15 cellular contexts compared by ENCODE assay signal in the genomic region with DNA sequence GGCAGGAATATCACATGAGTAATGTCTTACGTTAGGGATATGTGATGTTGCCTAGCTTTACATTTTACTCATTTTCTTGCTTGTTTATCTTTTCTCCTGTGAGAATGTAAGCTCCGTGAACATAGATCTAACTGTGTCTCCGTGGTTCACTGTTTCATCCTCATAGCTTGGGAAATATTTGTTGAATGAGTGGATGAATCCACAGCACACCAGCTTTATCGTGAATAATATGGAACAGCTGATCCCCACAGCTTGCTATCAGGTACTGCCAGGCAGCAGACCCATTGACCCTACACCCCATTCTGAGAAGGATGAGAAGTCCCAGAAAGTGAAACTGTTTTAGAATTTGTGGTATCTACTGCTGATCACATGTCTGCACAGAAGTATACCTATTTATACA.
DNase-seq lines count a peak whose midpoint lies in the region; ATAC-seq, FAIRE-seq and TF ChIP-seq lines count a peak whose summit lies in the region.
"Had no signal": no experiment of that assay in that cellular context is flagged by ENCODE, and none has a peak within 500 bp of the region (broad histone marks: within the 10 kb centered on the region; RNA-seq: fewer than 3 reads in every experiment).

No MANE protein-coding gene starts in this region.

- CTCF ChIA-PET in WTC11 (lab: Charles Lee) = interaction anchor here (0.6 to 0.8 kb wide), 3 partner anchors 30 to 1152 kb away, joined by 3 read pairs; no protein-coding TSS in a partner anchor

- H3K36me3 ChIP-seq in RWPE2 (ENCODE audit: low read depth) (no peaks in the 10 kb centered on the region), transverse colon (no peaks in the 10 kb centered on the region)

- H3K4me3 ChIP-seq in RWPE2 (ENCODE audit: severe bottlenecking) = peak overlapping the region; percentile 9
- H3K4me3 ChIP-seq in epithelial cell of esophagus (ENCODE audit: low read length) = no peak overlapping the region
- peak overlapping the region; percentile 17 for H3K4me3 ChIP-seq in retinal pigment epithelial cell (ENCODE audit: low read length)
- H3K4me3 ChIP-seq in transverse colon = no peak overlapping the region
- H3K4me3 ChIP-seq: skin epidermis had no signal

- H3K27me3 Mint-ChIP-seq in WTC11 (ENCODE audit: low read depth) = no peaks in the 10 kb centered on the region
- H3K27me3 Mint-ChIP-seq: activated CD4-positive, alpha-beta T cell treated with anti-CD3 and anti-CD28 coated beads for 36 hours; T-cell had no signal

- POLR2A ChIA-PET in WTC11 (lab: Charles Lee) = no interaction called here

- TF ChIP-seq CTCF in RWPE2 (IDR thresholded peaks at IDR 0.05; ENCODE audit: poor library complexity, severe bottlenecking) (no peak), epithelial cell of esophagus (IDR thresholded peaks at IDR 0.05; ENCODE audit: insufficient read depth, low read depth, low read length, missing control alignments) (no peak), retinal pigment epithelial cell (conservative IDR thresholded peaks at IDR 0.05; ENCODE audit: low read depth, low read length) (no peak), WTC11 (IDR thresholded peaks at IDR 0.05) (no peak), transverse colon (IDR thresholded peaks at IDR 0.05) (no peak)

- TF ChIP-seq EP300 in transverse colon (IDR thresholded peaks at IDR 0.05; ENCODE audit: low read depth) = no peak

- no peak for FAIRE-seq in GM12892 (lab: Jason Lieb, UNC)
- FAIRE-seq: RCC 7860 had no signal

- ATAC-seq in GM18868 (IDR thresholded peaks at IDR 0.05; ENCODE audit: unreplicated experiment) = peak; percentile 65
- ATAC-seq in RWPE2 (ENCODE audit: low read depth) = peak; percentile 82
- ATAC-seq in WTC11 = no peak
- ATAC-seq: activated CD4-positive, alpha-beta T cell treated with anti-CD3 and anti-CD28 coated beads for 36 hours; activated T-cell treated with anti-CD3 and anti-CD28 coated beads, Interleukin-2, amount 50 U/mL, for 4 hours; T-cell had no signal

- H3K9me3 ChIP-seq in RWPE2 (ENCODE audit: severe bottlenecking) (no peaks in the 10 kb centered on the region), transverse colon (no peaks in the 10 kb centered on the region)

- no peak for DNase-seq in RWPE2 (ENCODE audit: low spot score)
- DNase-seq in epithelial cell of esophagus (ENCODE audit: low read depth) = peak; percentile 21
- peak; percentile 64 for DNase-seq in retinal pigment epithelial cell (ENCODE audit: low read depth)
- DNase-seq in WTC11 (ENCODE audit: low spot score) = no peak
- DNase-seq in GM12892 (ENCODE audit: insufficient read length) = no peak
- no peak for DNase-seq in islet precursor cell
- no peak for DNase-seq in transverse colon
- DNase-seq: activated CD4-positive, alpha-beta T cell treated with anti-CD3 and anti-CD28 coated beads for 36 hours; activated T-cell treated with anti-CD3 and anti-CD28 coated beads, Interleukin-2, amount 50 U/mL, for 4 hours; NCI-H345; nephron progenitor cell; T-cell had no signal

- peaks cover 19% of the 10 kb centered on the region for H3K4me1 ChIP-seq in RWPE2 (ENCODE audit: insufficient read depth, poor library complexity, severe bottlenecking)
- H3K4me1 ChIP-seq in transverse colon = no peaks in the 10 kb centered on the region

- TF ChIP-seq POLR2A in GM12892 (IDR thresholded peaks at IDR 0.05; ENCODE audit: low read depth, low read length) (no peak), transverse colon (IDR thresholded peaks at IDR 0.05) (no peak)

- H3K27ac ChIP-seq in RWPE2 (ENCODE audit: poor library complexity, severe bottlenecking) (peak overlapping the region; percentile 1), transverse colon (no peak overlapping the region)

- 59 to 64% methylated on average over 4 of the region's 4 CpGs for WGBS in transverse colon (ENCODE audit: low coverage in 1 of 2), 2 donors

- intact Hi-C loops in transverse colon (cut with DNase I; ENCODE audit: low total_unique reads) = no loop called here

- in situ Hi-C loops in transverse colon (cut with MboI; ENCODE audit: low pct_ligation_motif_present in 1 of 4, low pct_unique_long_range_greater_than_20kb in 1 of 4, low sequenced_read_pairs in 3 of 4) = no loop called here

- no peaks in the 10 kb centered on the region for H3K36me3 Mint-ChIP-seq in WTC11
- H3K36me3 Mint-ChIP-seq: T-cell had no signal

- H3K4me1 Mint-ChIP-seq in WTC11 = no peaks in the 10 kb centered on the region
- H3K4me1 Mint-ChIP-seq: activated CD4-positive, alpha-beta T cell treated with anti-CD3 and anti-CD28 coated beads for 36 hours; nephron progenitor cell; T-cell had no signal

- H3K27ac Mint-ChIP-seq in WTC11 = no peak overlapping the region
- H3K27ac Mint-ChIP-seq: activated CD4-positive, alpha-beta T cell treated with anti-CD3 and anti-CD28 coated beads for 36 hours; nephron progenitor cell; T-cell had no signal

- H3K27me3 ChIP-seq in RWPE2 (ENCODE audit: insufficient read depth, poor library complexity, severe bottlenecking) = no peaks in the 10 kb centered on the region
- H3K27me3 ChIP-seq in transverse colon = no peaks in the 10 kb centered on the region

- H3K4me3 Mint-ChIP-seq in WTC11 = no peak overlapping the region
- H3K4me3 Mint-ChIP-seq: activated CD4-positive, alpha-beta T cell treated with anti-CD3 and anti-CD28 coated beads for 36 hours; activated T-cell treated with anti-CD3 and anti-CD28 coated beads, Interleukin-2, amount 50 U/mL, for 4 hours; nephron progenitor cell; T-cell had no signal

- H3K9me3 Mint-ChIP-seq in WTC11 = peaks cover 9% of the 10 kb centered on the region
- H3K9me3 Mint-ChIP-seq: activated T-cell treated with anti-CD3 and anti-CD28 coated beads, Interleukin-2, amount 50 U/mL, for 4 hours; nephron progenitor cell had no signal

TF ChIP-seq in WTC11, 78 proteins besides CTCF, POLR2A, EP300 and RAD21:
- TF ChIP-seq, protein P1, sequence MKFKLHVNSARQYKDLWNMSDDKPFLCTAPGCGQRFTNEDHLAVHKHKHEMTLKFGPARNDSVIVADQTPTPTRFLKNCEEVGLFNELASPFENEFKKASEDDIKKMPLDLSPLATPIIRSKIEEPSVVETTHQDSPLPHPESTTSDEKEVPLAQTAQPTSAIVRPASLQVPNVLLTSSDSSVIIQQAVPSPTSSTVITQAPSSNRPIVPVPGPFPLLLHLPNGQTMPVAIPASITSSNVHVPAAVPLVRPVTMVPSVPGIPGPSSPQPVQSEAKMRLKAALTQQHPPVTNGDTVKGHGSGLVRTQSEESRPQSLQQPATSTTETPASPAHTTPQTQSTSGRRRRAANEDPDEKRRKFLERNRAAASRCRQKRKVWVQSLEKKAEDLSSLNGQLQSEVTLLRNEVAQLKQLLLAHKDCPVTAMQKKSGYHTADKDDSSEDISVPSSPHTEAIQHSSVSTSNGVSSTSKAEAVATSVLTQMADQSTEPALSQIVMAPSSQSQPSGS (CRISPR knock-in tag; IDR thresholded peaks at IDR 0.05; ENCODE audit: borderline replicate concordance, low read depth) = no peak
- TF ChIP-seq NR1H2 (CRISPR knock-in tag; IDR thresholded peaks at IDR 0.05) = no peak
- TF ChIP-seq SOX15 (CRISPR knock-in tag; IDR thresholded peaks at IDR 0.05) = no peak
- TF ChIP-seq, protein P2, sequence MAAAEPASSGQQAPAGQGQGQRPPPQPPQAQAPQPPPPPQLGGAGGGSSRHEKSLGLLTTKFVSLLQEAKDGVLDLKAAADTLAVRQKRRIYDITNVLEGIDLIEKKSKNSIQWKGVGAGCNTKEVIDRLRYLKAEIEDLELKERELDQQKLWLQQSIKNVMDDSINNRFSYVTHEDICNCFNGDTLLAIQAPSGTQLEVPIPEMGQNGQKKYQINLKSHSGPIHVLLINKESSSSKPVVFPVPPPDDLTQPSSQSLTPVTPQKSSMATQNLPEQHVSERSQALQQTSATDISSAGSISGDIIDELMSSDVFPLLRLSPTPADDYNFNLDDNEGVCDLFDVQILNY (CRISPR knock-in tag; IDR thresholded peaks at IDR 0.05) = no peak
- no peak for TF ChIP-seq GRHL2 (CRISPR knock-in tag; IDR thresholded peaks at IDR 0.05; ENCODE audit: insufficient replicate concordance, severe bottlenecking)
- TF ChIP-seq, protein P3, sequence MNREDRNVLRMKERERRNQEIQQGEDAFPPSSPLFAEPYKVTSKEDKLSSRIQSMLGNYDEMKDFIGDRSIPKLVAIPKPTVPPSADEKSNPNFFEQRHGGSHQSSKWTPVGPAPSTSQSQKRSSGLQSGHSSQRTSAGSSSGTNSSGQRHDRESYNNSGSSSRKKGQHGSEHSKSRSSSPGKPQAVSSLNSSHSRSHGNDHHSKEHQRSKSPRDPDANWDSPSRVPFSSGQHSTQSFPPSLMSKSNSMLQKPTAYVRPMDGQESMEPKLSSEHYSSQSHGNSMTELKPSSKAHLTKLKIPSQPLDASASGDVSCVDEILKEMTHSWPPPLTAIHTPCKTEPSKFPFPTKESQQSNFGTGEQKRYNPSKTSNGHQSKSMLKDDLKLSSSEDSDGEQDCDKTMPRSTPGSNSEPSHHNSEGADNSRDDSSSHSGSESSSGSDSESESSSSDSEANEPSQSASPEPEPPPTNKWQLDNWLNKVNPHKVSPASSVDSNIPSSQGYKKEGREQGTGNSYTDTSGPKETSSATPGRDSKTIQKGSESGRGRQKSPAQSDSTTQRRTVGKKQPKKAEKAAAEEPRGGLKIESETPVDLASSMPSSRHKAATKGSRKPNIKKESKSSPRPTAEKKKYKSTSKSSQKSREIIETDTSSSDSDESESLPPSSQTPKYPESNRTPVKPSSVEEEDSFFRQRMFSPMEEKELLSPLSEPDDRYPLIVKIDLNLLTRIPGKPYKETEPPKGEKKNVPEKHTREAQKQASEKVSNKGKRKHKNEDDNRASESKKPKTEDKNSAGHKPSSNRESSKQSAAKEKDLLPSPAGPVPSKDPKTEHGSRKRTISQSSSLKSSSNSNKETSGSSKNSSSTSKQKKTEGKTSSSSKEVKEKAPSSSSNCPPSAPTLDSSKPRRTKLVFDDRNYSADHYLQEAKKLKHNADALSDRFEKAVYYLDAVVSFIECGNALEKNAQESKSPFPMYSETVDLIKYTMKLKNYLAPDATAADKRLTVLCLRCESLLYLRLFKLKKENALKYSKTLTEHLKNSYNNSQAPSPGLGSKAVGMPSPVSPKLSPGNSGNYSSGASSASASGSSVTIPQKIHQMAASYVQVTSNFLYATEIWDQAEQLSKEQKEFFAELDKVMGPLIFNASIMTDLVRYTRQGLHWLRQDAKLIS (CRISPR knock-in tag; IDR thresholded peaks at IDR 0.05; ENCODE audit: borderline replicate concordance) = no peak

Comparison
In these comparisons a context has a peak if more than half of its experiments do, and no peak if none do; other contexts are left out.
1. DNase-seq: peak in epithelial cell of esophagus (single experiment) and retinal pigment epithelial cell (single experiment); none in RWPE2 (single experiment), WTC11 (single experiment), GM12892 (single experiment), islet precursor cell (single experiment) and transverse colon (single experiment).
2. H3K4me3 ChIP-seq: peak in RWPE2 (single experiment) and retinal pigment epithelial cell (single experiment); none in epithelial cell of esophagus (single experiment) and transverse colon (0 of 4).